ENCODE assay signal across 19 cellular contexts in genomic region chr15:64783796-64784195, GRCh38. TPM values are rescaled to one million over a fixed set of nuclear protein-coding genes. Genes with fewer than 3 reads are reported as not detected.
"Had no signal": no experiment of that assay in that cellular context is flagged by ENCODE, and none has a peak within 500 bp of the region (broad histone marks: within the 10 kb centered on the region; RNA-seq: fewer than 3 reads in every experiment).

No MANE protein-coding gene starts in this region.

- H3K27me3 ChIP-seq: esophagus muscularis mucosa, gastroesophageal sphincter, left lung had no signal

- H3K27ac ChIP-seq: coronary artery, dorsolateral prefrontal cortex, epithelial cell of prostate, esophagus muscularis mucosa, gastroesophageal sphincter, left lung had no signal

- H3K4me2 ChIP-seq: smooth muscle cell had no signal

- H3K4me3 ChIP-seq: coronary artery, dorsolateral prefrontal cortex, esophagus muscularis mucosa, gastroesophageal sphincter, left lung, smooth muscle cell had no signal

- H3K9me3 ChIP-seq: esophagus muscularis mucosa, gastroesophageal sphincter, left lung had no signal

- H3K4me1 ChIP-seq: left lung had no signal

- FAIRE-seq: endometrium had no signal

- DNase-seq: dorsolateral prefrontal cortex; effector CD8-positive, alpha-beta T cell; glutamatergic neuron; islet precursor cell; left lung; mesendoderm; naive B cell; posterior cingulate gyrus; right cardiac atrium; stimulated activated CD4-positive, alpha-beta T cell treated with anti-CD3 and anti-CD28 coated beads, Interleukin-2, amount 100 ng/mL, for 48 hours; stimulated activated naive CD4-positive, alpha-beta T cell treated with Interleukin-2 at 50 U/mL for 16 hours; trophoblast cell had no signal

- H3K36me3 ChIP-seq: esophagus muscularis mucosa, gastroesophageal sphincter, left lung had no signal

RNA-seq across cellular contexts. Expression of gene RBPMS2, which starts 8.4 kb away (rescaled TPM):
- total RNA-seq: fibroblast of villous mesenchyme had no signal
